22 cellular contexts compared by ENCODE assay signal in genomic region chr9:132415181-132415580, GRCh38. TPM values are rescaled to one million over a fixed set of nuclear protein-coding genes. Genes with fewer than 3 reads are reported as not detected.
DNase-seq lines count a peak whose midpoint lies in the region; ATAC-seq, FAIRE-seq and TF ChIP-seq lines count a peak whose summit lies in the region.
"Had no signal": no experiment of that assay in that cellular context is flagged by ENCODE, and none has a peak within 500 bp of the region (broad histone marks: within the 10 kb centered on the region; RNA-seq: fewer than 3 reads in every experiment).

No MANE protein-coding gene starts in this region.

- H3K56ac ChIP-seq in H9 (ENCODE audit: insufficient read length, low read depth, low read length) = no peak overlapping the region
- H3K56ac ChIP-seq in H1 (replicated peaks; ENCODE audit: insufficient read length, low read depth, low read length) = no peak overlapping the region

- H2AK5ac ChIP-seq in H9 (ENCODE audit: insufficient read length, low read length) = no peak overlapping the region
- H2AK5ac ChIP-seq in H1 (ENCODE audit: low read depth, low read length) = no peak overlapping the region

- peaks cover 39% of the 10 kb centered on the region for H3K27me3 Mint-ChIP-seq in H9 (ENCODE audit: low read depth)

- no CpG with 5 or more reads among the region's 12 CpGs for WGBS in H9 (ENCODE audit: extremely low coverage, insufficient read length, low lambda C conversion rate)
- WGBS in H1 (ENCODE audit: extremely low coverage in 1 of 2, insufficient coverage in 1 of 2, insufficient read length in 1 of 2, insufficient replicate concordance in 2 of 2, low coverage in 1 of 2, low lambda C conversion rate in 2 of 2, missing lambda C conversion rate in 1 of 2), 2 experiments = 52% methylated on average over 12 of the region's 12 CpGs; no CpG with 5 or more reads in 1 of the 2 experiments
- 25 to 37% (median 35%) methylated on average over 12 of the region's 12 CpGs for WGBS in small intestine, 3 donors

- H3K18ac ChIP-seq in H9 (ENCODE audit: insufficient read length, low read depth, low read length) (no peak overlapping the region), H1 (ENCODE audit: extremely low read depth, low read length) (no peak overlapping the region; the same call in 1 of the 2 replicates)

- TF ChIP-seq POLR2A in H1 (IDR thresholded peaks at IDR 0.05; ENCODE audit: control extremely low read depth in 1 of 2, low read depth in 2 of 2, low read length in 2 of 2) = no peak

- no peaks in the 10 kb centered on the region; the same call in 1 of the 2 replicates for H3K27me3 ChIP-seq in H9 (ENCODE audit: insufficient read depth, low read length)
- peaks cover 1 to 8% (median 6%) of the 10 kb centered on the region in 4 experiments; a peak in 6 of 7 replicates for H3K27me3 ChIP-seq in H1 (replicated peaks in 1 of 4; ENCODE audit: control insufficient read depth in 3 of 4, extremely low read depth in 1 of 4, insufficient read depth in 3 of 4, low read length in 3 of 4)
- peaks cover 0 to 23% of the 10 kb centered on the region in 2 donors for H3K27me3 ChIP-seq in small intestine (ENCODE audit: control insufficient read depth in 2 of 2, insufficient read depth in 2 of 2, low read length in 2 of 2)

- TF ChIP-seq CTCF in H9 (conservative IDR thresholded peaks at IDR 0.05) (no peak), H1 (IDR thresholded peaks at IDR 0.05; ENCODE audit: control extremely low read depth in 1 of 3, insufficient read depth in 1 of 3, low read depth in 1 of 3, low read length in 3 of 3) (no peak)

- H2AFZ ChIP-seq in H9 (ENCODE audit: low read length) (no peak overlapping the region), H1 (ENCODE audit: low read length) (peak overlapping the region; percentile 79; the same call in 1 of the 2 replicates)

- POLR2A ChIA-PET in H1 (lab: Charles Lee; ENCODE audit: partially characterized antibody) = interaction anchor here (1.1 to 1.4 kb wide), 3 partner anchors 8 to 15 kb away, joined by 3 read pairs; no protein-coding TSS in a partner anchor

- H2BK5ac ChIP-seq in H9 (ENCODE audit: insufficient read length, low read length) (no peak overlapping the region), H1 (ENCODE audit: low read depth, low read length) (no peak overlapping the region)

- no peaks in the 10 kb centered on the region; a peak in 1 of 5 replicates for H3K9me3 Mint-ChIP-seq in H9
- H3K9me3 Mint-ChIP-seq: CD8-positive, alpha-beta memory T cell had no signal

- H3T11ph ChIP-seq in H9 (ENCODE audit: low read length) = no peak overlapping the region

- H3K4me1 Mint-ChIP-seq in H9 = peaks cover 26 to 37% of the 10 kb centered on the region in 2 experiments

- H3K9me3 ChIP-seq in H9 (ENCODE audit: control insufficient read depth, low read depth, low read length) (no peaks in the 10 kb centered on the region), H1 (ENCODE audit: insufficient read depth in 2 of 2, low read depth in 1 of 2, low read length in 1 of 2) (no peaks in the 10 kb centered on the region; a peak in 1 of 4 replicates), small intestine (ENCODE audit: control insufficient read depth, low read depth) (no peaks in the 10 kb centered on the region)

- H3K36me3 ChIP-seq in H1 (ENCODE audit: control insufficient read depth in 2 of 4, insufficient read depth in 4 of 4, low read length in 3 of 4) = no peaks in the 10 kb centered on the region
- H3K36me3 ChIP-seq in small intestine (ENCODE audit: control insufficient read depth in 2 of 2, insufficient read depth in 2 of 2, low read length in 2 of 2) = no peaks in the 10 kb centered on the region

- H2BK12ac ChIP-seq in H9 (ENCODE audit: insufficient read length, low read depth, low read length) (no peak overlapping the region), H1 (ENCODE audit: low read depth, low read length) (peak overlapping the region; percentile 43; the same call in 1 of the 2 replicates)

- no peak for TF ChIP-seq RAD21 in H1 (IDR thresholded peaks at IDR 0.05 in 1 of 2, conservative IDR thresholded peaks at IDR 0.05 in 1 of 2; ENCODE audit: low read depth in 2 of 2, low read length in 2 of 2)

- H4K91ac ChIP-seq in H9 (ENCODE audit: insufficient read length, low read depth, low read length) (no peak overlapping the region), H1 (replicated peaks; ENCODE audit: insufficient read length, low read length) (no peak overlapping the region)

- DNase-seq in Daoy (ENCODE audit: low read depth) (peak; percentile 32), H9 (peak; percentile 49), H1 (ENCODE audit: low read depth in 1 of 2, low spot score in 2 of 2) (peak in 1 of 2 experiments; percentile 49), mesenteric fat pad (ENCODE audit: low spot score) (peak; percentile 53), small intestine (no peak)
- no peak for DNase-seq in effector CD8-positive, alpha-beta T cell (lab: John Stamatoyannopoulos, UW)
- DNase-seq: ACHN; C1 segment of cervical spinal cord; CD8-positive, alpha-beta memory T cell; Karpas-422; NCI-H1417 treated with DMSO at 0.1 percent for 48 hours; NCI-H187 treated with DMSO at 0.1 percent for 48 hours; NCI-H446; NCI-H526 treated with DMSO at 0.1 percent for 48 hours; RPMI8226; T-helper 1 cell had no signal

- H3K4me3 Mint-ChIP-seq in H9 = peak overlapping the region; percentile 17 to 26; a peak in 2 of 5 replicates
- H3K4me3 Mint-ChIP-seq: CD8-positive, alpha-beta memory T cell; IgD-negative memory B cell had no signal

- H4K5ac ChIP-seq in H9 (ENCODE audit: insufficient read length, low read depth, low read length) (no peak overlapping the region), H1 (ENCODE audit: insufficient read length, low read depth, low read length) (no peak overlapping the region)

- no peak for FAIRE-seq in H1 (lab: Jason Lieb, UNC)
- FAIRE-seq in small intestine (lab: Jason Lieb, UNC) = no peak
- FAIRE-seq: G401.6 had no signal

- H3K23me2 ChIP-seq in H9 (ENCODE audit: insufficient read length, low read depth, low read length, poor library complexity, severe bottlenecking) = peaks cover 6% of the 10 kb centered on the region
- H3K23me2 ChIP-seq in H1 (ENCODE audit: low read depth, low read length) = peaks cover 7% of the 10 kb centered on the region; the same call in 1 of the 2 replicates

- ATAC-seq in HG02840 (IDR thresholded peaks at IDR 0.05; ENCODE audit: low FRiP score, unreplicated experiment) = no peak
- ATAC-seq in HG03135 (IDR thresholded peaks at IDR 0.05; ENCODE audit: unreplicated experiment) = no peak

- H3K4ac ChIP-seq in H9 (ENCODE audit: low read depth, low read length) = no peak overlapping the region
- no peak overlapping the region for H3K4ac ChIP-seq in H1 (replicated peaks; ENCODE audit: insufficient read length, low read depth, low read length)

- CTCF ChIA-PET in H1 (lab: Charles Lee; ENCODE audit: partially characterized antibody) = interaction anchor here (1.0 to 4.6 kb wide), 15 partner anchors 12 to 163 kb away, joined by 3 to 71 read pairs (median 5); no protein-coding TSS in a partner anchor

- H3K4me3 ChIP-seq in H1 (ENCODE audit: extremely low read depth in 1 of 4, insufficient read depth in 2 of 4, low read depth in 3 of 4, low read length in 4 of 4) (peak overlapping the region in 1 of 4 experiments; percentile 17; a peak in 1 of 8 replicates), small intestine (ENCODE audit: low read depth in 1 of 2, low read length in 2 of 2) (no peak overlapping the region)

- H2BK120ac ChIP-seq in H9 (ENCODE audit: low read depth, low read length, poor library complexity, severe bottlenecking) (no peak overlapping the region), H1 (replicated peaks; ENCODE audit: low read depth, low read length) (no peak overlapping the region)

- H3K4me2 ChIP-seq in H9 (ENCODE audit: insufficient read depth, insufficient read length, low read length) (no peak overlapping the region), H1 (ENCODE audit: insufficient read depth in 1 of 2, low read depth in 2 of 2, low read length in 2 of 2) (peak overlapping the region in 1 of 2 experiments; percentile 7; a peak in 1 of 4 replicates)

- H2BK15ac ChIP-seq in H9 (ENCODE audit: low read depth, low read length) (no peak overlapping the region), H1 (ENCODE audit: low read length) (no peak overlapping the region)

- no peaks in the 10 kb centered on the region for H3K79me1 ChIP-seq in H9 (ENCODE audit: insufficient read depth, low read depth, low read length, poor library complexity, severe bottlenecking)
- H3K79me1 ChIP-seq in H1 (ENCODE audit: low read depth, low read length) = no peaks in the 10 kb centered on the region

- H3K79me2 ChIP-seq in H9 (ENCODE audit: insufficient read depth, low read length) (no peaks in the 10 kb centered on the region), H1 (ENCODE audit: control insufficient read depth in 1 of 2, insufficient read depth in 2 of 2, low read length in 2 of 2) (no peaks in the 10 kb centered on the region)

- H4K20me1 ChIP-seq in H9 (ENCODE audit: control insufficient read depth, insufficient read depth, insufficient read length) = no peaks in the 10 kb centered on the region
- H4K20me1 ChIP-seq in H1 (replicated peaks in 1 of 2; ENCODE audit: control insufficient read depth in 1 of 2, insufficient read depth in 2 of 2, low read length in 2 of 2) = peaks cover 0 to 1% of the 10 kb centered on the region in 2 experiments

- H4K8ac ChIP-seq in H9 (replicated peaks; ENCODE audit: insufficient read length, low read depth, low read length) = no peak overlapping the region
- H4K8ac ChIP-seq in H1 (ENCODE audit: extremely low read depth, insufficient read depth, low read length) = no peak overlapping the region

- H3K36me3 Mint-ChIP-seq in H9 (ENCODE audit: insufficient read depth in 1 of 3, low read depth in 3 of 3) = no peaks in the 10 kb centered on the region
- H3K36me3 Mint-ChIP-seq: CD8-positive, alpha-beta memory T cell had no signal

- no peak overlapping the region for H3K14ac ChIP-seq in H9 (ENCODE audit: insufficient read depth, low read length)
- H3K14ac ChIP-seq in H1 (ENCODE audit: insufficient read length) = no peak overlapping the region

- TF ChIP-seq EP300 in H1 (IDR thresholded peaks at IDR 0.05; ENCODE audit: borderline replicate concordance in 1 of 2, low read depth in 2 of 2, low read length in 2 of 2) = no peak

- no peaks in the 10 kb centered on the region for H3K4me1 ChIP-seq in H9 (ENCODE audit: insufficient read depth, low read length)
- peaks cover 3 to 13% (median 6%) of the 10 kb centered on the region in 4 experiments; a peak in 6 of 7 replicates for H3K4me1 ChIP-seq in H1 (replicated peaks in 1 of 4; ENCODE audit: control insufficient read depth in 3 of 4, insufficient read depth in 4 of 4, low read length in 3 of 4)
- peaks cover 0 to 3% of the 10 kb centered on the region in 2 donors for H3K4me1 ChIP-seq in small intestine (ENCODE audit: control insufficient read depth in 2 of 2, insufficient read depth in 1 of 2, low read depth in 1 of 2, low read length in 1 of 2)

- H3K23ac ChIP-seq in H9 (ENCODE audit: insufficient read length, low read depth, low read length) (no peak overlapping the region), H1 (ENCODE audit: insufficient read length) (no peak overlapping the region)

- H3K27ac ChIP-seq in H9 (ENCODE audit: insufficient read length, low read depth, low read length) = no peak overlapping the region
- H3K27ac ChIP-seq in H1 (ENCODE audit: low read depth, low read length) = no peak overlapping the region
- no peak overlapping the region for H3K27ac ChIP-seq in small intestine (ENCODE audit: low read depth in 1 of 2, low read length in 1 of 2)

- H3K27ac Mint-ChIP-seq in H9 = no peak overlapping the region
- H3K27ac Mint-ChIP-seq: CD8-positive, alpha-beta memory T cell; IgD-negative memory B cell had no signal

- H3K9ac ChIP-seq in H9 (ENCODE audit: extremely low read depth, insufficient read length, low read length) (no peak overlapping the region), H1 (replicated peaks in 1 of 4; ENCODE audit: extremely low read depth in 1 of 4, low read depth in 3 of 4, low read length in 3 of 4) (no peak overlapping the region)

- H2BK20ac ChIP-seq in H9 (ENCODE audit: low read depth, low read length, poor library complexity, severe bottlenecking) (no peak overlapping the region), H1 (ENCODE audit: low read length) (0 out of 2 replicates have a peak overlapping the region, but pooled peaks have one; percentile 41)

RNA-seq across cellular contexts. Expression of gene CFAP77, which starts 5.2 kb away (rescaled TPM):
- not detected in 2 replicates for total RNA-seq in Daoy (2014; rRNA removed; shearing (Covaris generic))
- total RNA-seq in H9 (2021) (0.72 and 0.86 TPM in 2 replicates), mesenteric fat pad (not detected)
- 0.52 and 0.63 TPM in 2 replicates for total RNA-seq in H1 (2021; fragmentation: NEBNext Ultra II Directional; extraction: Animal tissue kit (Norgen Biotek cat#: 25700))
- polyA plus RNA-seq in H1 (2011; rRNA removed) (0.97 and 1.2 TPM in 2 replicates), small intestine (not detected)
- 0.45 TPM for polyA plus RNA-seq in H1 (2011; cell fraction: cytosol; rRNA removed)
- polyA plus RNA-seq in H1 (2011; cell fraction: nucleus; rRNA removed) = 0.60 TPM
- 1.1 to 1.2 TPM (median 1.1 TPM) in 4 replicates for polyA plus RNA-seq in H1 (2012, experiment 1 of 2)
- 0.72 TPM for polyA plus RNA-seq in H1 (2012, experiment 2 of 2)
- polyA plus RNA-seq in H1 (2013, experiment 1 of 2) = 0.55 TPM
- 0.55 TPM for polyA plus RNA-seq in H1 (2013, experiment 2 of 2)
- 0.13 TPM in 1 of 2 replicates, not detected in the other for polyA minus RNA-seq in H1 (2011; rRNA and poly(A)+ RNA removed)
- polyA minus RNA-seq in H1 (2011; cell fraction: cytosol; rRNA and poly(A)+ RNA removed) = not detected
- polyA minus RNA-seq in H1 (2011; cell fraction: nucleus; rRNA and poly(A)+ RNA removed) = 0.40 TPM
- total RNA-seq: CD8-positive, alpha-beta memory T cell; HT1080; MCF 10A had no signal
- polyA plus RNA-seq: CD8-positive, alpha-beta memory T cell; IgD-negative memory B cell had no signal

RNA-seq across cellular contexts. Expression of gene TTF1, which starts 8.5 kb away (rescaled TPM):
- total RNA-seq in Daoy (2014; rRNA removed; shearing (Covaris generic)) = 40.8 and 41.7 TPM in 2 replicates
- total RNA-seq in H9 (2021) = 24.2 and 26.9 TPM in 2 replicates
- 22.2 and 22.6 TPM in 2 replicates for total RNA-seq in H1 (2021; fragmentation: NEBNext Ultra II Directional; extraction: Animal tissue kit (Norgen Biotek cat#: 25700))
- 6.5 and 7.8 TPM in 2 replicates for polyA plus RNA-seq in H1 (2011; rRNA removed)
- 14.2 TPM for polyA plus RNA-seq in H1 (2011; cell fraction: cytosol; rRNA removed)
- polyA plus RNA-seq in H1 (2011; cell fraction: nucleus; rRNA removed) = 6.2 TPM
- polyA plus RNA-seq in H1 (2012, experiment 1 of 2) = 15.5 to 23.3 TPM (median 18.7 TPM) in 4 replicates
- polyA plus RNA-seq in H1 (2012, experiment 2 of 2) = 1.8 TPM
- polyA plus RNA-seq in H1 (2013, experiment 1 of 2) = 24.2 TPM
- 24.7 TPM for polyA plus RNA-seq in H1 (2013, experiment 2 of 2)
- polyA minus RNA-seq in H1 (2011; rRNA and poly(A)+ RNA removed) = 4.0 and 5.0 TPM in 2 replicates
- 5.4 TPM for polyA minus RNA-seq in H1 (2011; cell fraction: cytosol; rRNA and poly(A)+ RNA removed)
- polyA minus RNA-seq in H1 (2011; cell fraction: nucleus; rRNA and poly(A)+ RNA removed) = 7.7 TPM
- 10.8 TPM for total RNA-seq in mesenteric fat pad
- 10 to 100 TPM in 2 of 3 donors, 1 to 10 TPM in 1; 8.4 to 15.0 (median 10.3) TPM for polyA plus RNA-seq in small intestine

Comparison
In these comparisons a context has a peak if more than half of its experiments do, and no peak if none do; other contexts are left out.
1. DNase-seq: peak in Daoy (single experiment), H9 (single experiment) and mesenteric fat pad (single experiment); none in small intestine (single experiment) and effector CD8-positive, alpha-beta T cell (single experiment).